ENCODE assay signal across 23 cellular contexts in the genomic region with DNA sequence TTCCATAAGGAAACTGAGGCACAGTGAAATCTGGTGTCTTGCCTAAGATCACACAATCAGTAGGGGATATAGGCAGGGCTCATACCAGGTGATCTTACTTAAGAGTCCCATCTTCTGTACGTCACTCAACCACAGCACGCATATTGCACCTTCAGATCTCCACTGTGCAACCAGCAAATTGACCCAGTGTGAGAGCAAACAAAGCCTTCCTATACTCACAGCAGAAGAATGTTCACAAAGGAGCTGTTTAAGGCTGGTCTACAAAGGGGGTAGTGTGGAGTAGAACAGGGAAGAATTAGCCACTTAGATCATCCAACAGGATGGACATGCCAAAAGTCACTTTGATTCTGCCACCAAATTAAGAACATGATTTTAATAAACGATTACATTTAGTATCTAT.
"Had no signal": no experiment of that assay in that cellular context is flagged by ENCODE, and none has a peak within 500 bp of the region (broad histone marks: within the 10 kb centered on the region; RNA-seq: fewer than 3 reads in every experiment).

No MANE protein-coding gene starts in this region.

- H3K36me3 ChIP-seq: brain microvascular endothelial cell, neutrophil, right atrium auricular region, stomach, tibial nerve had no signal

- H3K27me3 Mint-ChIP-seq: activated CD4-positive, alpha-beta T cell treated with anti-CD3 and anti-CD28 coated beads, Interleukin-2, amount 10 ng/mL, durations not matched to agents 24 days and 14 days; naive B cell had no signal

- H3K27ac ChIP-seq: brain microvascular endothelial cell, neutrophil, psoas muscle, right atrium auricular region, stomach, tibial nerve had no signal

- H3K27ac Mint-ChIP-seq: activated CD4-positive, alpha-beta memory T cell treated with anti-CD3 and anti-CD28 coated beads for 36 hours; activated CD4-positive, alpha-beta T cell treated with anti-CD3 and anti-CD28 coated beads, Interleukin-2, amount 10 ng/mL, durations not matched to agents 24 days and 14 days; activated T-helper 1 cell treated with anti-CD3 and anti-CD28 coated beads, Interleukin-12 subunit alpha, Interleukin-12 subunit beta, Interleukin-2, Interleukin-4 antibody, amounts not matched to agents 30 ng/mL and 10 ng/mL and 1 ng/mL, durations not matched to agents 14 hours and 24 hours and 36 hours; naive B cell; nephron progenitor cell; stimulated activated naive B cell treated with anti-CD40 and anti-IgM and Interleukin-4, amounts not matched to agents 10 μg/mL and 1 μg/mL and 100 μg/mL, for 72 hours had no signal

- H3K4me1 Mint-ChIP-seq: activated CD4-positive, alpha-beta T cell treated with anti-CD3 and anti-CD28 coated beads, Interleukin-2, amount 10 ng/mL, durations not matched to agents 24 days and 14 days; naive B cell; stimulated activated naive B cell treated with anti-CD40 and anti-IgM and Interleukin-4, amounts not matched to agents 10 μg/mL and 1 μg/mL and 100 μg/mL, for 72 hours had no signal

- H3K27me3 ChIP-seq: right atrium auricular region, stomach, tibial nerve had no signal

- H3K4me3 Mint-ChIP-seq: activated CD4-positive, alpha-beta memory T cell treated with anti-CD3 and anti-CD28 coated beads for 36 hours; activated CD4-positive, alpha-beta T cell treated with anti-CD3 and anti-CD28 coated beads, Interleukin-2, amount 10 ng/mL, durations not matched to agents 24 days and 14 days; activated T-helper 1 cell treated with anti-CD3 and anti-CD28 coated beads, Interleukin-12 subunit alpha, Interleukin-12 subunit beta, Interleukin-2, Interleukin-4 antibody, amounts not matched to agents 30 ng/mL and 10 ng/mL and 1 ng/mL, durations not matched to agents 14 hours and 24 hours and 36 hours; nephron progenitor cell; stimulated activated naive B cell treated with anti-CD40 and anti-IgM and Interleukin-4, amounts not matched to agents 10 μg/mL and 1 μg/mL and 100 μg/mL, for 72 hours had no signal

- H3K4me3 ChIP-seq: psoas muscle, right atrium auricular region, stomach, tibial nerve had no signal

- H3K4me1 ChIP-seq: psoas muscle had no signal

- H3K36me3 Mint-ChIP-seq: activated CD4-positive, alpha-beta memory T cell treated with anti-CD3 and anti-CD28 coated beads for 36 hours; naive B cell; stimulated activated naive B cell treated with anti-CD40 and anti-IgM and Interleukin-4, amounts not matched to agents 10 μg/mL and 1 μg/mL and 100 μg/mL, for 72 hours had no signal

- H3K9me3 ChIP-seq: neutrophil, psoas muscle, right atrium auricular region, stomach, tibial nerve had no signal

- ATAC-seq: left cardiac atrium; left ventricle myocardium superior; psoas muscle; stimulated activated naive B cell treated with anti-CD40 and anti-IgM and Interleukin-4, amounts not matched to agents 10 μg/mL and 1 μg/mL and 100 μg/mL, for 72 hours had no signal

- DNase-seq: activated CD4-positive, alpha-beta memory T cell treated with anti-CD3 and anti-CD28 coated beads for 36 hours; activated CD4-positive, alpha-beta T cell treated with anti-CD3 and anti-CD28 coated beads, Interleukin-2, amount 10 ng/mL, durations not matched to agents 24 days and 14 days; activated CD4-positive, CD25-positive, alpha-beta regulatory T cell treated with anti-CD3 and anti-CD28 coated beads, Interleukin-2, amount 50 U/mL, for 72 hours; activated CD8-positive, alpha-beta memory T cell treated with anti-CD3 and anti-CD28 coated beads, Interleukin-2, amount 50 U/mL, for 4 hours; activated gamma-delta T cell; activated naive CD4-positive, alpha-beta T cell treated with anti-CD3 and anti-CD28 coated beads, Interleukin-2, amount 50 U/mL, for 16 hours; activated T-cell treated with anti-CD3 and anti-CD28 coated beads, Interleukin-2, amount 50 U/mL, for 1 hour; amniotic stem cell; brain microvascular endothelial cell; left cardiac atrium; left ventricle myocardium superior; naive B cell; nephron progenitor cell; psoas muscle; stimulated activated CD4-positive, alpha-beta T cell treated with anti-CD3 and anti-CD28 coated beads, Interleukin-15, amount 100 ng/mL, for 24 hours; stimulated activated CD4-positive, alpha-beta T cell treated with anti-CD3 and anti-CD28 coated beads, Interleukin-2, amount 100 ng/mL, for 24 hours; stimulated activated naive B cell treated with anti-CD40 and anti-IgM and Interleukin-4, amounts not matched to agents 10 μg/mL and 1 μg/mL and 100 μg/mL, for 72 hours; stomach; T-helper 2 cell had no signal

- H3K9me3 Mint-ChIP-seq: activated CD4-positive, alpha-beta memory T cell treated with anti-CD3 and anti-CD28 coated beads for 36 hours; activated CD4-positive, alpha-beta T cell treated with anti-CD3 and anti-CD28 coated beads, Interleukin-2, amount 10 ng/mL, durations not matched to agents 24 days and 14 days; activated T-helper 1 cell treated with anti-CD3 and anti-CD28 coated beads, Interleukin-12 subunit alpha, Interleukin-12 subunit beta, Interleukin-2, Interleukin-4 antibody, amounts not matched to agents 30 ng/mL and 10 ng/mL and 1 ng/mL, durations not matched to agents 14 hours and 24 hours and 36 hours; naive B cell; nephron progenitor cell; stimulated activated naive B cell treated with anti-CD40 and anti-IgM and Interleukin-4, amounts not matched to agents 10 μg/mL and 1 μg/mL and 100 μg/mL, for 72 hours had no signal
